Comparison of ENCODE assay signal across 31 cellular contexts in genomic region chr5:168951764-168952163, GRCh38.
"Had no signal": no experiment of that assay in that cellular context is flagged by ENCODE, and none has a peak within 500 bp of the region (broad histone marks: within the 10 kb centered on the region; RNA-seq: fewer than 3 reads in every experiment).

No MANE protein-coding gene starts in this region.

- H3K4me1 ChIP-seq: adrenal gland, body of pancreas, foreskin keratinocyte, gastrocnemius medialis had no signal

- H3K9me3 Mint-ChIP-seq: activated CD4-positive, alpha-beta memory T cell treated with anti-CD3 and anti-CD28 coated beads for 36 hours; activated CD4-positive, alpha-beta T cell treated with anti-CD3 and anti-CD28 coated beads, Interleukin-2, amount 10 ng/mL, durations not matched to agents 24 days and 14 days; activated naive CD8-positive, alpha-beta T cell treated with anti-CD3 and anti-CD28 coated beads, Interleukin-2, amount 50 U/mL, for 24 hours; activated T-helper 1 cell treated with anti-CD3 and anti-CD28 coated beads, Interleukin-12 subunit alpha, Interleukin-12 subunit beta, Interleukin-2, Interleukin-4 antibody, amounts not matched to agents 30 ng/mL and 10 ng/mL and 1 ng/mL, durations not matched to agents 14 hours and 24 hours and 36 hours; activated T-helper 2 cell treated with anti-CD3 and anti-CD28 coated beads, Interferon-gamma antibody, Interleukin-2, Interleukin-4, amounts not matched to agents 10 μg/mL and 5 μg/mL and 100 μg/mL, durations not matched to agents 14 hours and 24 hours and 36 hours; effector memory CD8-positive, alpha-beta T cell had no signal

- H3K27me3 Mint-ChIP-seq: activated CD4-positive, alpha-beta memory T cell treated with anti-CD3 and anti-CD28 coated beads for 36 hours; activated CD4-positive, alpha-beta T cell treated with anti-CD3 and anti-CD28 coated beads for 36 hours; activated CD4-positive, alpha-beta T cell treated with anti-CD3 and anti-CD28 coated beads, Interleukin-2, amount 10 ng/mL, durations not matched to agents 24 days and 14 days; activated CD8-positive, alpha-beta memory T cell treated with anti-CD3 and anti-CD28 coated beads, Interleukin-2, amount 10 ng/mL, durations not matched to agents 7 days and 5 days; activated naive CD8-positive, alpha-beta T cell; activated naive CD8-positive, alpha-beta T cell treated with anti-CD3 and anti-CD28 coated beads, Interleukin-2, amount 50 U/mL, for 24 hours had no signal

- H3K27ac Mint-ChIP-seq: activated CD4-positive, alpha-beta memory T cell treated with anti-CD3 and anti-CD28 coated beads for 36 hours; activated CD4-positive, alpha-beta T cell treated with anti-CD3 and anti-CD28 coated beads for 36 hours; activated CD4-positive, alpha-beta T cell treated with anti-CD3 and anti-CD28 coated beads, Interleukin-2, amount 10 ng/mL, durations not matched to agents 24 days and 14 days; activated CD8-positive, alpha-beta memory T cell treated with anti-CD3 and anti-CD28 coated beads, Interleukin-2, amount 10 ng/mL, durations not matched to agents 7 days and 5 days; activated CD8-positive, alpha-beta T cell treated with anti-CD3 and anti-CD28 coated beads, Interleukin-2, amount 10 ng/mL, durations not matched to agents 7 days and 5 days; activated naive CD8-positive, alpha-beta T cell; activated naive CD8-positive, alpha-beta T cell treated with anti-CD3 and anti-CD28 coated beads, Interleukin-2, amount 50 U/mL, for 24 hours; activated T-helper 1 cell treated with anti-CD3 and anti-CD28 coated beads, Interleukin-12 subunit alpha, Interleukin-12 subunit beta, Interleukin-2, Interleukin-4 antibody, amounts not matched to agents 30 ng/mL and 10 ng/mL and 1 ng/mL, durations not matched to agents 14 hours and 24 hours and 36 hours; activated T-helper 2 cell treated with anti-CD3 and anti-CD28 coated beads, Interferon-gamma antibody, Interleukin-2, Interleukin-4, amounts not matched to agents 10 μg/mL and 5 μg/mL and 100 μg/mL, durations not matched to agents 14 hours and 24 hours and 36 hours; effector memory CD8-positive, alpha-beta T cell had no signal

- H3K9me3 ChIP-seq: adrenal gland, body of pancreas, esophagus muscularis mucosa, gastrocnemius medialis had no signal

- H3K4me3 Mint-ChIP-seq: activated CD4-positive, alpha-beta memory T cell treated with anti-CD3 and anti-CD28 coated beads for 36 hours; activated CD4-positive, alpha-beta T cell treated with anti-CD3 and anti-CD28 coated beads for 36 hours; activated CD4-positive, alpha-beta T cell treated with anti-CD3 and anti-CD28 coated beads, Interleukin-2, amount 10 ng/mL, durations not matched to agents 24 days and 14 days; activated CD8-positive, alpha-beta memory T cell treated with anti-CD3 and anti-CD28 coated beads, Interleukin-2, amount 10 ng/mL, durations not matched to agents 7 days and 5 days; activated CD8-positive, alpha-beta T cell treated with anti-CD3 and anti-CD28 coated beads, Interleukin-2, amount 10 ng/mL, durations not matched to agents 7 days and 5 days; activated naive CD8-positive, alpha-beta T cell; activated naive CD8-positive, alpha-beta T cell treated with anti-CD3 and anti-CD28 coated beads, Interleukin-2, amount 50 U/mL, for 24 hours; activated T-helper 1 cell treated with anti-CD3 and anti-CD28 coated beads, Interleukin-12 subunit alpha, Interleukin-12 subunit beta, Interleukin-2, Interleukin-4 antibody, amounts not matched to agents 30 ng/mL and 10 ng/mL and 1 ng/mL, durations not matched to agents 14 hours and 24 hours and 36 hours; effector memory CD8-positive, alpha-beta T cell had no signal

- ATAC-seq: activated CD4-positive, alpha-beta T cell treated with anti-CD3 and anti-CD28 coated beads for 36 hours; activated CD8-positive, alpha-beta memory T cell treated with anti-CD3 and anti-CD28 coated beads, Interleukin-2, amount 10 ng/mL, durations not matched to agents 7 days and 5 days; activated CD8-positive, alpha-beta T cell treated with anti-CD3 and anti-CD28 coated beads, Interleukin-2, amount 10 ng/mL, durations not matched to agents 7 days and 5 days; activated naive CD8-positive, alpha-beta T cell treated with anti-CD3 and anti-CD28 coated beads, Interleukin-2, amount 50 U/mL, for 24 hours; body of pancreas; effector memory CD8-positive, alpha-beta T cell; foreskin keratinocyte; gastrocnemius medialis had no signal

- H3K36me3 ChIP-seq: adrenal gland, esophagus muscularis mucosa, gastrocnemius medialis had no signal

- H3K27me3 ChIP-seq: adrenal gland, body of pancreas, esophagus muscularis mucosa, foreskin keratinocyte, gastrocnemius medialis had no signal

- H3K4me1 Mint-ChIP-seq: activated naive CD8-positive, alpha-beta T cell treated with anti-CD3 and anti-CD28 coated beads, Interleukin-2, amount 50 U/mL, for 24 hours had no signal

- DNase-seq: activated CD4-positive, alpha-beta memory T cell treated with anti-CD3 and anti-CD28 coated beads for 36 hours; activated CD4-positive, alpha-beta T cell treated with anti-CD3 and anti-CD28 coated beads for 36 hours; activated CD4-positive, alpha-beta T cell treated with anti-CD3 and anti-CD28 coated beads, Interleukin-2, amount 10 ng/mL, durations not matched to agents 24 days and 14 days; activated CD4-positive, CD25-positive, alpha-beta regulatory T cell; activated CD4-positive, CD25-positive, alpha-beta regulatory T cell treated with anti-CD3 and anti-CD28 coated beads, Interleukin-2, amount 50 U/mL, for 72 hours; activated CD8-positive, alpha-beta memory T cell treated with anti-CD3 and anti-CD28 coated beads, Interleukin-2, amount 10 ng/mL, durations not matched to agents 7 days and 5 days; activated CD8-positive, alpha-beta memory T cell treated with anti-CD3 and anti-CD28 coated beads, Interleukin-2, amount 50 U/mL, for 4 hours; activated CD8-positive, alpha-beta T cell treated with anti-CD3 and anti-CD28 coated beads, Interleukin-2, amount 10 ng/mL, durations not matched to agents 7 days and 5 days; activated gamma-delta T cell; activated naive CD4-positive, alpha-beta T cell; activated naive CD4-positive, alpha-beta T cell treated with anti-CD3 and anti-CD28 coated beads, Interleukin-2, amount 50 U/mL, for 16 hours; activated naive CD8-positive, alpha-beta T cell treated with anti-CD3 and anti-CD28 coated beads, Interleukin-2, amount 50 U/mL, for 24 hours; activated T-cell treated with anti-CD3 and anti-CD28 coated beads, Interleukin-2, amount 50 U/mL, for 1 hour; activated T-cell treated with anti-CD3 and anti-CD28 coated beads, Interleukin-2, amount 50 U/mL, for 48 hours; adrenal gland; amygdala; aorta; body of pancreas; caudate nucleus; cortex of kidney; dermis blood vessel endothelial cell; effector CD4-positive, alpha-beta T cell; effector memory CD8-positive, alpha-beta T cell; erythroblast; foreskin keratinocyte; gastrocnemius medialis; T-helper 2 cell had no signal

- H3K27ac ChIP-seq: adrenal gland, body of pancreas, foreskin keratinocyte, gastrocnemius medialis had no signal

- H3K4me3 ChIP-seq: adrenal gland, body of pancreas, esophagus muscularis mucosa, gastrocnemius medialis had no signal

- H3K36me3 Mint-ChIP-seq: activated CD4-positive, alpha-beta memory T cell treated with anti-CD3 and anti-CD28 coated beads for 36 hours; activated CD8-positive, alpha-beta memory T cell treated with anti-CD3 and anti-CD28 coated beads, Interleukin-2, amount 10 ng/mL, durations not matched to agents 7 days and 5 days; activated naive CD8-positive, alpha-beta T cell had no signal
